9 cellular contexts compared by ENCODE assay signal in genomic region chrX:19515615-19516105, GRCh38. TPM values are rescaled to one million over a fixed set of nuclear protein-coding genes. Genes with fewer than 3 reads are reported as not detected.
DNase-seq lines count a peak whose midpoint lies in the region; ATAC-seq, FAIRE-seq and TF ChIP-seq lines count a peak whose summit lies in the region.
"Had no signal": no experiment of that assay in that cellular context is flagged by ENCODE, and none has a peak within 500 bp of the region (broad histone marks: within the 10 kb centered on the region; RNA-seq: fewer than 3 reads in every experiment).

No MANE protein-coding gene starts in this region.

- peak overlapping the region; percentile 70 for H3K4me2 ChIP-seq in BLaER1
- H3K4me2 ChIP-seq in astrocyte (ENCODE audit: low read length) = peak overlapping the region; percentile 26

- no peaks in the 10 kb centered on the region for H3K36me3 Mint-ChIP-seq in astrocyte (ENCODE audit: low read depth, unreplicated experiment)
- H3K36me3 Mint-ChIP-seq in nephron (ENCODE audit: low read depth) = no peaks in the 10 kb centered on the region

- no peaks in the 10 kb centered on the region for H3K36me3 ChIP-seq in BLaER1
- H3K36me3 ChIP-seq in astrocyte (ENCODE audit: insufficient read depth, low read length) = no peaks in the 10 kb centered on the region

- H4K20me1 ChIP-seq in BLaER1 (no peaks in the 10 kb centered on the region), astrocyte (ENCODE audit: insufficient read depth, low read length) (no peaks in the 10 kb centered on the region)

- H3K27ac Mint-ChIP-seq in astrocyte (ENCODE audit: unreplicated experiment) (no peak overlapping the region), nephron (no peak overlapping the region)

- peak overlapping the region; percentile 69 for H3K4me3 ChIP-seq in BLaER1
- H3K4me3 ChIP-seq in astrocyte (ENCODE audit: insufficient read depth, low read depth, low read length) = no peak overlapping the region

- H3K4me1 Mint-ChIP-seq in astrocyte (ENCODE audit: low read depth, unreplicated experiment) (no peaks in the 10 kb centered on the region), nephron (no peaks in the 10 kb centered on the region)

- H3K79me2 ChIP-seq in astrocyte (ENCODE audit: insufficient read depth, low read length) = no peaks in the 10 kb centered on the region

- no peak for ATAC-seq in HG03378 (IDR thresholded peaks at IDR 0.05; ENCODE audit: unreplicated experiment)

- CTCF ChIA-PET in GM10248 (lab: Yijun Ruan, JAX) = no interaction called here

- no peak overlapping the region for H3K4me3 Mint-ChIP-seq in astrocyte (ENCODE audit: unreplicated experiment)
- peak overlapping the region in 2 of 3 experiments; percentile 44 to 52 for H3K4me3 Mint-ChIP-seq in nephron

- H3K27ac ChIP-seq in BLaER1 = no peak overlapping the region
- no peak overlapping the region for H3K27ac ChIP-seq in astrocyte (ENCODE audit: low read depth, low read length)

- H3K27me3 Mint-ChIP-seq in astrocyte (ENCODE audit: low read depth, unreplicated experiment) = peaks cover 8% of the 10 kb centered on the region
- H3K27me3 Mint-ChIP-seq in nephron (ENCODE audit: low read depth) = peaks cover 56% of the 10 kb centered on the region

- H3K9me3 ChIP-seq in BLaER1 (peaks cover 6% of the 10 kb centered on the region), astrocyte (ENCODE audit: insufficient read depth, low read depth, low read length) (no peaks in the 10 kb centered on the region)

- no peak overlapping the region for H2AFZ ChIP-seq in astrocyte (ENCODE audit: low read depth, low read length)

- FAIRE-seq in astrocyte (lab: Jason Lieb, UNC) = no peak

- H3K9ac ChIP-seq in BLaER1 (no peak overlapping the region), astrocyte (ENCODE audit: low read length) (no peak overlapping the region)

- H3K4me1 ChIP-seq in BLaER1 (no peaks in the 10 kb centered on the region), astrocyte (ENCODE audit: insufficient read depth, low read length) (no peaks in the 10 kb centered on the region)

- POLR2A ChIA-PET in GM10248 (lab: Yijun Ruan, JAX) = no interaction called here

- H3K27me3 ChIP-seq in BLaER1 (no peaks in the 10 kb centered on the region), astrocyte (ENCODE audit: insufficient read depth, low read length) (no peaks in the 10 kb centered on the region)

- H3K9me3 Mint-ChIP-seq in astrocyte (ENCODE audit: unreplicated experiment) (no peaks in the 10 kb centered on the region), nephron (peaks cover 32% of the 10 kb centered on the region)

- TF ChIP-seq CTCF in GM10248 (IDR thresholded peaks at IDR 0.05; ENCODE audit: control extremely low read depth, extremely low read depth, low read depth, missing control alignments) (peak; percentile 7), astrocyte (IDR thresholded peaks at IDR 0.05; ENCODE audit: insufficient read depth, low read depth, low read length) (no peak), nephron (IDR thresholded peaks at IDR 0.05; ENCODE audit: unreplicated experiment in 3 of 3) (peak in 2 of 3 experiments; percentile 25 to 33)

- no peak for DNase-seq in GM10248 (ENCODE audit: extremely low spot score)
- DNase-seq in astrocyte (ENCODE audit: low read depth) = no peak
- no peak for DNase-seq in HPDE6-E6E7 (ENCODE audit: extremely low spot score)
- DNase-seq in ecto neural progenitor cell (ENCODE audit: low spot score) = no peak
- DNase-seq in NCI-H774 (lab: John Stamatoyannopoulos, UW) = no peak
- DNase-seq: NCI-H2029 had no signal

RNA-seq across cellular contexts. Expression of gene MAP3K15, which starts 0.4 kb away (rescaled TPM):
- total RNA-seq in astrocyte = 1.2 and 2.1 TPM in 2 replicates
